14 cellular contexts compared by ENCODE assay signal in the genomic region with DNA sequence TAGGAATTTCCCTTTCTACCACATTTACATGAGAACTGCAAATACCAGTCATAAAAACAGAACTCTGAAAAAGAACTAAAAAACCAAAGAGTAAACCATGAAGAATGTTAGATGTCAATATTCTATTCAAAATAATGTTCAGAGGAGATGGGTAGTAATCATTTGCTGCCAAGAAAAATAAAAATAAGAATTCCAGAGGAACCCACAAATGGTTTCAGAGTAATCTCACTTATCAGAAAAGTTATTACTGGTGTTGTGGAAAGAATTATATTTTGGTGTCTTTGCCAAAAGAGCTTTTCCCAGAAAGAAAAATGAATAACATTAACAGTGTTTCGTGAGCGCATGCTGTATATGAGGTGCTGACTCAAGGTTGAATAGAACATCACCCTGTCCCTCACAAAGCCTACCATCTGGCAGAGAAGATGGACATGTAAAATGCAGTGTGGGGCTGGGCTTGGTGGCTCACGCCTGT. TPM values are rescaled to one million over a fixed set of nuclear protein-coding genes. Genes with fewer than 3 reads are reported as not detected.
DNase-seq lines count a peak whose midpoint lies in the region; ATAC-seq and TF ChIP-seq lines count a peak whose summit lies in the region.
"Had no signal": no experiment of that assay in that cellular context is flagged by ENCODE, and none has a peak within 500 bp of the region (broad histone marks: within the 10 kb centered on the region; RNA-seq: fewer than 3 reads in every experiment).

No MANE protein-coding gene starts in this region.

- no peaks in the 10 kb centered on the region for H3K27me3 ChIP-seq in lower lobe of right lung (ENCODE audit: low read depth)

- no peaks in the 10 kb centered on the region for H3K9me3 Mint-ChIP-seq in activated T-helper 17 cell treated with anti-CD3 and anti-CD28 coated beads, Interleukin-2, amount 50 U/mL, for 72 hours

- H3K36me3 ChIP-seq in lower lobe of right lung: peaks cover 85% of the 10 kb centered on the region

- H3K4me1 Mint-ChIP-seq in activated T-helper 17 cell treated with anti-CD3 and anti-CD28 coated beads, Interleukin-2, amount 50 U/mL, for 72 hours: peaks cover 8% of the 10 kb centered on the region

- intact Hi-C loops in lower lobe of right lung (cut with DNase I): no loop called here

- H3K27me3 Mint-ChIP-seq in activated T-helper 17 cell treated with anti-CD3 and anti-CD28 coated beads, Interleukin-2, amount 50 U/mL, for 72 hours: no peaks in the 10 kb centered on the region

- H3K27ac Mint-ChIP-seq in activated T-helper 17 cell treated with anti-CD3 and anti-CD28 coated beads, Interleukin-2, amount 50 U/mL, for 72 hours: peak overlapping the region; percentile 36

- H3K27ac ChIP-seq in lower lobe of right lung: no peak overlapping the region
- H3K27ac ChIP-seq: 22Rv1, KMS-11 had no signal

- TF ChIP-seq CTCF in fibroblast of villous mesenchyme (IDR thresholded peaks at IDR 0.05; ENCODE audit: insufficient read depth, low read depth, low read length) (no peak), lower lobe of right lung (IDR thresholded peaks at IDR 0.05) (no peak)

- peak; percentile 7 for DNase-seq in NCI-H82 (lab: John Stamatoyannopoulos, UW)
- DNase-seq in NCI-H82 treated with DMSO at 0.1 percent for 48 hours (lab: John Stamatoyannopoulos, UW; ENCODE audit: unreplicated experiment): no peak
- DNase-seq in fibroblast of villous mesenchyme (ENCODE audit: low read depth): peak; percentile 94
- peak; percentile 94 for DNase-seq in stromal cell of bone marrow (ENCODE audit: low read depth)
- DNase-seq in activated CD4-positive, CD25-positive, alpha-beta regulatory T cell treated with anti-CD3 and anti-CD28 coated beads, Interleukin-2, amount 50 U/mL, for 72 hours: no peak
- DNase-seq in SK-N-DZ (ENCODE audit: low spot score): no peak
- DNase-seq in lower lobe of right lung: no peak
- DNase-seq: activated naive CD4-positive, alpha-beta T cell treated with anti-CD3 and anti-CD28 coated beads, Interleukin-2, amount 50 U/mL, for 16 hours; DMS 273 treated with DMSO at 0.1 percent for 48 hours; NCI-H2081 treated with DMSO at 0.1 percent for 48 hours; substantia nigra had no signal

- no peak overlapping the region for H3K4me3 ChIP-seq in fibroblast of villous mesenchyme (ENCODE audit: low read depth, low read length)
- H3K4me3 ChIP-seq in lower lobe of right lung: no peak overlapping the region

- H3K36me3 Mint-ChIP-seq in activated T-helper 17 cell treated with anti-CD3 and anti-CD28 coated beads, Interleukin-2, amount 50 U/mL, for 72 hours (ENCODE audit: low read depth): peaks cover 98% of the 10 kb centered on the region

- peaks cover 12% of the 10 kb centered on the region for H3K4me1 ChIP-seq in lower lobe of right lung

- ATAC-seq in activated T-helper 17 cell treated with anti-CD3 and anti-CD28 coated beads, Interleukin-2, amount 50 U/mL, for 72 hours (replicated peaks): peak; percentile 28
- ATAC-seq in lower lobe of right lung: no peak

- no peaks in the 10 kb centered on the region for H3K9me3 ChIP-seq in lower lobe of right lung

- no peak overlapping the region for H3K4me3 Mint-ChIP-seq in activated T-helper 17 cell treated with anti-CD3 and anti-CD28 coated beads, Interleukin-2, amount 50 U/mL, for 72 hours

RNA-seq across cellular contexts. Expression of a gene that starts 35.6 kb away (rescaled TPM):
- total RNA-seq in activated T-helper 17 cell treated with anti-CD3 and anti-CD28 coated beads, Interleukin-2, amount 50 U/mL, for 72 hours: 1 to 10 TPM in 1 of 2 donors, under 1 TPM in 1; 0.95 to 1.5 TPM
- 1.9 and 3.0 TPM in 2 replicates for total RNA-seq in fibroblast of villous mesenchyme
- not detected in 2 replicates for polyA plus RNA-seq in SK-N-DZ (2014; cell fraction: cytosol; rRNA removed)
- not detected in 2 replicates for polyA plus RNA-seq in SK-N-DZ (2014; cell fraction: nucleus; rRNA removed)
- total RNA-seq in lower lobe of right lung: 2.2 TPM

Comparison
In these comparisons a context has a peak if more than half of its experiments do, and no peak if none do; other contexts are left out.
1. DNase-seq: peak in NCI-H82 (single experiment), fibroblast of villous mesenchyme (single experiment) and stromal cell of bone marrow (single experiment); none in NCI-H82 treated with DMSO at 0.1 percent for 48 hours (single experiment), activated CD4-positive, CD25-positive, alpha-beta regulatory T cell treated with anti-CD3 and anti-CD28 coated beads, Interleukin-2, amount 50 U/mL, for 72 hours (single experiment), SK-N-DZ (single experiment) and lower lobe of right lung (single experiment).